Comparison of ENCODE assay signal across 10 cellular contexts in the genomic region with DNA sequence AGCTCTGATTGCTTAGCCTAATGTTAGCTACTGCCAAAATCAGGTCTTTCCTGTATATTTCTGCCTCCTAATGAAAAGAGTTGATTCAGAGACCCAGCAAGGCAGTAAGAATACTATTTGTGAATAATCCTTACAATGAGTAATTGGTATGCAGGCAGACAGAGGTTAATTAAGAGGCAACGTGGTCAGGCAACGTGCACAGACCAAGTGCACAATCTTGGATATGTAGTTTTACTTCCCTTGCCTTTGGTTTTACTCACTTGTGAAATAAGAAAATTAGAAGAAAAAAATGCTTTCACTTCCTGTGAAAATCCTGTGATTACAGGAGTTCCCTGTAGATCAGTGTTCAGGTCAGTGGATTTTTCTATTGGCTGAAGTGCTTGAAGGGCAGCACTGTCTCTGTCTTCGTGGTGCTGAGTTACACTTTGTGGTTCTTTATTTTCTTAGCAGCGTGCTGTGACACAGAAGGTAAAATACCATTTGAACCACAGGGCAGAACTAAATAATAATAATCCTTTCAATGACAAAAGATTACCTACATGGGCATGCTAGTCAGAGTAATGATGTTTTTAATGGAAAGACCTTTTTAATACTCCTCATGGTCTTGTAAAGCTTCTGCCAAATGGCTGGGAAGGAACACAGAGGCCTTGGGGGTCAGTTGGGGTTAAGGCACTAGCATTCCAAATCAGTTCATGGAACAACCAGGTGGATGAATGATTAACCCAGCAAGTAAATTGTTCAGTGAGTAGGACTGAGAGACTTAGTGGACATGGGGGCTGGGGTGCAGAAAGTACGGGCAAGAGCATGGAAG.
DNase-seq lines count a peak whose midpoint lies in the region; ATAC-seq and TF ChIP-seq lines count a peak whose summit lies in the region.
"Had no signal": no experiment of that assay in that cellular context is flagged by ENCODE, and none has a peak within 500 bp of the region (broad histone marks: within the 10 kb centered on the region; RNA-seq: fewer than 3 reads in every experiment).

No MANE protein-coding gene starts in this region.

- H3K4me2 ChIP-seq in osteoblast (ENCODE audit: insufficient read depth, low read length), result peak overlapping the region; percentile 60

- no peaks in the 10 kb centered on the region for H3K36me3 Mint-ChIP-seq in activated naive CD4-positive, alpha-beta T cell treated with anti-CD3 and anti-CD28 coated beads, Interleukin-2, amount 50 U/mL, for 72 hours

- H3K36me3 ChIP-seq in colonic mucosa (no peaks in the 10 kb centered on the region), osteoblast (ENCODE audit: insufficient read depth, low read length) (no peaks in the 10 kb centered on the region)

- peaks cover 0 to 2% of the 10 kb centered on the region in 2 donors for H3K9me3 Mint-ChIP-seq in activated naive CD4-positive, alpha-beta T cell treated with anti-CD3 and anti-CD28 coated beads, Interleukin-2, amount 50 U/mL, for 72 hours

- no peak overlapping the region for H2AFZ ChIP-seq in osteoblast (ENCODE audit: low read length)

- DNase-seq in colonic mucosa (peak; percentile 60), osteoblast (ENCODE audit: insufficient read length, low spot score, missing footprints) (no peak)
- DNase-seq in activated naive CD4-positive, alpha-beta T cell treated with anti-CD3 and anti-CD28 coated beads, Interleukin-2, amount 50 U/mL, for 72 hours (ENCODE audit: low spot score in 2 of 2), result no peak
- no peak for DNase-seq in activated effector memory CD4-positive, alpha-beta T cell treated with anti-CD3 and anti-CD28 coated beads, Interleukin-2, amount 50 U/mL, for 16 hours
- DNase-seq: activated effector memory CD4-positive, alpha-beta T cell treated with Interleukin-2 at 50 U/mL for 16 hours; NCI-H2171 had no signal

- intact Hi-C loops in colonic mucosa (cut with DNase I), result no loop called here

- H3K27ac ChIP-seq in colonic mucosa, result no peak overlapping the region
- H3K27ac ChIP-seq in osteoblast (ENCODE audit: low read depth, low read length), result peak overlapping the region; percentile 27

- peak; percentile 84 for ATAC-seq in GM18870 (IDR thresholded peaks at IDR 0.05; ENCODE audit: unreplicated experiment)
- peak; percentile 66 for ATAC-seq in HG03432 (IDR thresholded peaks at IDR 0.05; ENCODE audit: unreplicated experiment)
- ATAC-seq in GM21526 (IDR thresholded peaks at IDR 0.05; ENCODE audit: low FRiP score, unreplicated experiment), result no peak
- no peak for ATAC-seq in activated naive CD4-positive, alpha-beta T cell treated with anti-CD3 and anti-CD28 coated beads, Interleukin-2, amount 50 U/mL, for 72 hours
- ATAC-seq in GM18873 (IDR thresholded peaks at IDR 0.05; ENCODE audit: low FRiP score, unreplicated experiment), result no peak

- H3K4me1 ChIP-seq in colonic mucosa (no peaks in the 10 kb centered on the region), osteoblast (ENCODE audit: insufficient read depth, low read length) (peaks cover 22% of the 10 kb centered on the region)

- H3K4me3 ChIP-seq in colonic mucosa (no peak overlapping the region), osteoblast (ENCODE audit: insufficient read depth, low read length) (no peak overlapping the region)

- H3K79me2 ChIP-seq in osteoblast (ENCODE audit: insufficient read depth, low read length), result no peaks in the 10 kb centered on the region

- H3K27me3 ChIP-seq in colonic mucosa (no peaks in the 10 kb centered on the region), osteoblast (ENCODE audit: insufficient read depth, low read length) (no peaks in the 10 kb centered on the region)

- H4K20me1 ChIP-seq in osteoblast (ENCODE audit: insufficient read depth, low read length), result no peaks in the 10 kb centered on the region

- no peak for TF ChIP-seq CTCF in colonic mucosa (IDR thresholded peaks at IDR 0.05)
- no peak for TF ChIP-seq CTCF in osteoblast (IDR thresholded peaks at IDR 0.05; ENCODE audit: extremely low read depth, low read depth, low read length)

- peak overlapping the region in 1 of 2 donors; percentile 6 for H3K9ac ChIP-seq in colonic mucosa (ENCODE audit: low read depth in 2 of 2, low read length in 2 of 2)

- no peaks in the 10 kb centered on the region for H3K9me3 ChIP-seq in colonic mucosa
- no peaks in the 10 kb centered on the region for H3K9me3 ChIP-seq in osteoblast (ENCODE audit: low read depth, low read length)

- H3K27ac Mint-ChIP-seq in activated naive CD4-positive, alpha-beta T cell treated with anti-CD3 and anti-CD28 coated beads, Interleukin-2, amount 50 U/mL, for 72 hours, result no peak overlapping the region

Comparison
In these comparisons a context has a peak if more than half of its experiments do, and no peak if none do; other contexts are left out.
1. ATAC-seq: peak in GM18870 (single experiment) and HG03432 (single experiment); none in GM21526 (single experiment), activated naive CD4-positive, alpha-beta T cell treated with anti-CD3 and anti-CD28 coated beads, Interleukin-2, amount 50 U/mL, for 72 hours (0 of 2) and GM18873 (single experiment).